In the genomic region with DNA sequence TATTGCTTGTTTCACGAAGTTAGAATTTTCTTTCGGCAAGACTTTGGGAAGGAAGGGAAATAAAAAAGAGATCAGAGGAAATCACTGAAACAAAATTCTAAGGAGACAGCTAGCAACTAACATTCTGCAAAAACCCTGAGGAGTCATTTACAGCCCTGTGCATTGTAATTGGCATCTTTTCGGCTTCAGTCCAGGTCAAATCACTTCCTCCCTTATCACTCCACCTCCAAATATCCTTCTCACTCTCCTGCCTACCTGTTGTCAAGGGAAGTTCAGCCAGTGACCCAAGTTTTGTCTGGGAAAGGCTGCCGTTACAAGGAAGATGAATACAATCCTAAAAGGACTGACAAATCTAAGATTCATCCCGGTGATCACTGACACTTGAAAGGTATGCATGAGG, we compare ENCODE assay signal across 37 cellular contexts. TPM values are rescaled to one million over a fixed set of nuclear protein-coding genes. Genes with fewer than 3 reads are reported as not detected.
"Had no signal": no experiment of that assay in that cellular context is flagged by ENCODE, and none has a peak within 500 bp of the region (broad histone marks: within the 10 kb centered on the region; RNA-seq: fewer than 3 reads in every experiment).

No MANE protein-coding gene starts in this region.

- ATAC-seq: activated CD8-positive, alpha-beta T cell treated with anti-CD3 and anti-CD28 coated beads for 36 hours; activated naive CD4-positive, alpha-beta T cell treated with anti-CD3 and anti-CD28 coated beads, Interleukin-2, amount 50 U/mL, for 72 hours; body of pancreas; K562 had no signal

- H3K36me3 ChIP-seq: adrenal gland, breast epithelium, SJCRH30, WERI-Rb-1 had no signal

- H3K4me3 ChIP-seq: adrenal gland, body of pancreas, breast epithelium, K562, SK-N-MC had no signal

- H3K9me3 ChIP-seq: adrenal gland, body of pancreas, breast epithelium, SJCRH30 had no signal

- H3K27me3 ChIP-seq: adrenal gland, body of pancreas, breast epithelium, SJCRH30 had no signal

- FAIRE-seq: astrocyte, K562 had no signal

- H3K27ac Mint-ChIP-seq: activated CD8-positive, alpha-beta T cell treated with anti-CD3 and anti-CD28 coated beads for 36 hours; activated naive CD4-positive, alpha-beta T cell treated with anti-CD3 and anti-CD28 coated beads for 36 hours; activated naive CD4-positive, alpha-beta T cell treated with anti-CD3 and anti-CD28 coated beads, Interleukin-2, amount 50 U/mL, for 72 hours; activated T-cell treated with anti-CD3 and anti-CD28 coated beads, Interleukin-2, amount 50 U/mL, for 24 hours; activated T-helper 2 cell treated with anti-CD3 and anti-CD28 coated beads, Interferon-gamma antibody, Interleukin-2, Interleukin-4, amounts not matched to agents 10 μg/mL and 5 μg/mL and 100 μg/mL, durations not matched to agents 14 hours and 24 hours and 36 hours had no signal

- H3K27ac ChIP-seq: adrenal gland, body of pancreas, breast epithelium, SJCRH30, SK-N-MC, WERI-Rb-1 had no signal

- H3K9me3 Mint-ChIP-seq: activated CD8-positive, alpha-beta T cell treated with anti-CD3 and anti-CD28 coated beads for 36 hours; activated naive CD4-positive, alpha-beta T cell treated with anti-CD3 and anti-CD28 coated beads for 36 hours; activated naive CD4-positive, alpha-beta T cell treated with anti-CD3 and anti-CD28 coated beads, Interleukin-2, amount 50 U/mL, for 72 hours; activated T-cell treated with anti-CD3 and anti-CD28 coated beads, Interleukin-2, amount 50 U/mL, for 24 hours; activated T-helper 2 cell treated with anti-CD3 and anti-CD28 coated beads, Interferon-gamma antibody, Interleukin-2, Interleukin-4, amounts not matched to agents 10 μg/mL and 5 μg/mL and 100 μg/mL, durations not matched to agents 14 hours and 24 hours and 36 hours had no signal

- DNase-seq: activated CD4-positive, alpha-beta T cell treated with anti-CD3 and anti-CD28 coated beads for 1 hour; activated CD4-positive, alpha-beta T cell treated with anti-CD3 and anti-CD28 coated beads for 48 hours; activated CD4-positive, alpha-beta T cell treated with anti-CD3 and anti-CD28 coated beads, Interleukin-2, amount 50 U/mL, for 4 hours; activated CD4-positive, CD25-positive, alpha-beta regulatory T cell; activated CD8-positive, alpha-beta T cell treated with anti-CD3 and anti-CD28 coated beads for 36 hours; activated gamma-delta T cell treated with Interleukin-2 at 50 U/mL for 16 hours; activated naive CD4-positive, alpha-beta T cell treated with anti-CD3 and anti-CD28 coated beads for 36 hours; activated T-cell treated with anti-CD3 and anti-CD28 coated beads, Interleukin-2, amount 50 U/mL, for 24 hours; adrenal gland; body of pancreas; NCI-H1048; NCI-H1105 treated with DMSO at 0.1 percent for 48 hours; NCI-H1436; NCI-H1694; NCI-H1930; NCI-H2081 treated with DMSO at 0.1 percent for 48 hours; NCI-H226; NCI-H526; NCI-H748 treated with DMSO at 0.1 percent for 48 hours; OCI-M1; SHP77; T1000; WERI-Rb-1 had no signal

- H3K4me3 Mint-ChIP-seq: activated CD8-positive, alpha-beta T cell treated with anti-CD3 and anti-CD28 coated beads for 36 hours; activated naive CD4-positive, alpha-beta T cell treated with anti-CD3 and anti-CD28 coated beads for 36 hours; activated T-cell treated with anti-CD3 and anti-CD28 coated beads, Interleukin-2, amount 50 U/mL, for 24 hours had no signal

- H3K36me3 Mint-ChIP-seq: activated naive CD4-positive, alpha-beta T cell treated with anti-CD3 and anti-CD28 coated beads, Interleukin-2, amount 50 U/mL, for 72 hours had no signal

- H3K4me1 ChIP-seq: adrenal gland, body of pancreas, breast epithelium, SJCRH30 had no signal

RNA-seq across cellular contexts. Expression of gene MDFIC2, which starts 39.6 kb away (rescaled TPM):
- total RNA-seq: activated CD8-positive, alpha-beta memory T cell treated with anti-CD3 and anti-CD28 coated beads for 36 hours; activated CD8-positive, alpha-beta T cell treated with anti-CD3 and anti-CD28 coated beads for 36 hours; activated naive CD4-positive, alpha-beta T cell treated with anti-CD3 and anti-CD28 coated beads for 36 hours; activated naive CD4-positive, alpha-beta T cell treated with anti-CD3 and anti-CD28 coated beads, Interleukin-2, amount 50 U/mL, for 72 hours; activated T-helper 2 cell treated with anti-CD3 and anti-CD28 coated beads, Interferon-gamma antibody, Interleukin-2, Interleukin-4, amounts not matched to agents 10 μg/mL and 5 μg/mL and 100 μg/mL, durations not matched to agents 14 hours and 24 hours and 36 hours; adrenal gland; astrocyte; body of pancreas; breast epithelium; cardiac septum; K562; MCF 10A; NCI-H460; RPMI7951; SJCRH30; T-helper 1 cell treated with Interleukin-12 subunit alpha and Interleukin-12 subunit beta and Interleukin-4 antibody, amounts not matched to agents 30 ng/mL and 1 ng/mL, for 36 hours; T-helper 2 cell treated with Interferon-gamma antibody and Interleukin-4, amounts not matched to agents 100 ng/mL and 5 ng/mL, for 36 hours had no signal
- polyA plus RNA-seq: adrenal gland, K562 had no signal
